9 cellular contexts compared by ENCODE assay signal in genomic region chr20:44208770-44209169, GRCh38. TPM values are rescaled to one million over a fixed set of nuclear protein-coding genes. Genes with fewer than 3 reads are reported as not detected.
DNase-seq lines count a peak whose midpoint lies in the region; ATAC-seq and TF ChIP-seq lines count a peak whose summit lies in the region.
"Had no signal": no experiment of that assay in that cellular context is flagged by ENCODE, and none has a peak within 500 bp of the region (broad histone marks: within the 10 kb centered on the region; RNA-seq: fewer than 3 reads in every experiment).

No MANE protein-coding gene starts in this region.

- H4K20me1 ChIP-seq in GM23248 (ENCODE audit: insufficient read depth) (no peaks in the 10 kb centered on the region), fibroblast of lung (ENCODE audit: control insufficient read depth, extremely low read depth, insufficient read depth, low read length) (no peaks in the 10 kb centered on the region)

- H3K36me3 ChIP-seq in GM23248 (ENCODE audit: low read depth) (peaks cover 9% of the 10 kb centered on the region; the same call in 1 of the 2 replicates), SJSA1 (peaks cover 28% of the 10 kb centered on the region), fibroblast of lung (ENCODE audit: control insufficient read depth, insufficient read depth, low read length) (no peaks in the 10 kb centered on the region), skeletal muscle satellite cell (ENCODE audit: insufficient read depth, low read length) (peaks cover 15% of the 10 kb centered on the region)

- H3K4me1 ChIP-seq in GM23248 (ENCODE audit: insufficient read depth) = peaks cover 47% of the 10 kb centered on the region
- peaks cover 52% of the 10 kb centered on the region for H3K4me1 ChIP-seq in SJSA1 (replicated peaks)
- peaks cover 8% of the 10 kb centered on the region for H3K4me1 ChIP-seq in fibroblast of lung (ENCODE audit: control insufficient read depth, extremely low read depth, insufficient read depth, low read length)
- H3K4me1 ChIP-seq in skeletal muscle satellite cell (ENCODE audit: control insufficient read depth, insufficient read depth, low read length) = peaks cover 42% of the 10 kb centered on the region

- no peak for ATAC-seq in HG03521 (IDR thresholded peaks at IDR 0.05; ENCODE audit: unreplicated experiment)
- no peak for ATAC-seq in HG02610 (IDR thresholded peaks at IDR 0.05; ENCODE audit: unreplicated experiment)

- H3K9me2 ChIP-seq in GM23248 (ENCODE audit: insufficient read depth) = no peaks in the 10 kb centered on the region

- H3K4me3 Mint-ChIP-seq in endothelial cell (ENCODE audit: unreplicated experiment) = no peak overlapping the region

- in situ Hi-C loops in GM23248 (cut with MboI) = loop anchor here (25.0 kb wide), 1 partner anchor 404 kb away; no protein-coding TSS in a partner anchor

- peak overlapping the region; percentile 97 for H3K9ac ChIP-seq in GM23248
- H3K9ac ChIP-seq in fibroblast of lung (ENCODE audit: insufficient read depth, low read length) = no peak overlapping the region
- peak overlapping the region; percentile 95 for H3K9ac ChIP-seq in skeletal muscle satellite cell (ENCODE audit: low read depth, low read length)

- H3K4me3 ChIP-seq in GM23248 (peak overlapping the region; percentile 97), SJSA1 (peak overlapping the region; percentile 89), fibroblast of lung (replicated peaks in 1 of 4; ENCODE audit: control extremely low read depth in 1 of 4, insufficient read depth in 1 of 4, low read depth in 3 of 4, low read length in 4 of 4) (peak overlapping the region; percentile 86 to 96 (median 94)), skeletal muscle satellite cell (ENCODE audit: low read length) (peak overlapping the region; percentile 88)

- peak overlapping the region; percentile 99 for H3K4me2 ChIP-seq in GM23248 (ENCODE audit: unreplicated experiment)
- H3K4me2 ChIP-seq in fibroblast of lung (ENCODE audit: extremely low read depth, insufficient read depth, low read length) = peak overlapping the region; percentile 92
- H3K4me2 ChIP-seq in skeletal muscle satellite cell (ENCODE audit: low read length) = peak overlapping the region; percentile 90

- H3K36me3 Mint-ChIP-seq in endothelial cell (ENCODE audit: low read depth, unreplicated experiment) = peaks cover 9% of the 10 kb centered on the region

- H3K27me3 ChIP-seq in GM23248 (replicated peaks; ENCODE audit: insufficient read depth) (no peaks in the 10 kb centered on the region), SJSA1 (replicated peaks) (no peaks in the 10 kb centered on the region), fibroblast of lung (ENCODE audit: control insufficient read depth, insufficient read depth, low read length) (no peaks in the 10 kb centered on the region), skeletal muscle satellite cell (ENCODE audit: control insufficient read depth, insufficient read depth, low read length) (no peaks in the 10 kb centered on the region)

- WGBS in GM23248 (ENCODE audit: low coverage in 1 of 2, low lambda C conversion rate in 2 of 2, missing lambda C conversion rate in 2 of 2), 2 experiments = 19 to 21% methylated on average over 7 of the region's 7 CpGs

- H3K27me3 Mint-ChIP-seq in endothelial cell (ENCODE audit: unreplicated experiment) = peaks cover 11% of the 10 kb centered on the region

- peak in 1 of 2 donors; percentile 10 for TF ChIP-seq CTCF in fibroblast of lung (conservative IDR thresholded peaks at IDR 0.05 in 1 of 2, IDR thresholded peaks at IDR 0.05 in 1 of 2; ENCODE audit: low read depth in 1 of 2, low read length in 2 of 2)
- no peak for TF ChIP-seq CTCF in endothelial cell (IDR thresholded peaks at IDR 0.05; ENCODE audit: unreplicated experiment)

- H3K9me3 Mint-ChIP-seq in endothelial cell (ENCODE audit: unreplicated experiment) = no peaks in the 10 kb centered on the region

- DNase-seq in GM23248 (peak; percentile 61), SJSA1 (ENCODE audit: low read depth in 1 of 2, low spot score in 2 of 2) (peak in 1 of 2 experiments; percentile 35), fibroblast of lung (ENCODE audit: low read depth in 2 of 2) (peak; percentile 46 to 52), NCI-H1048 (lab: John Stamatoyannopoulos, UW) (no peak), endothelial cell (ENCODE audit: low spot score) (no peak)
- DNase-seq: central memory CD4-positive, alpha-beta T cell had no signal

- H3K27ac ChIP-seq in GM23248 = peak overlapping the region; percentile 92
- H3K27ac ChIP-seq in SJSA1 = peak overlapping the region; percentile 81; the same call in 1 of the 2 replicates
- H3K27ac ChIP-seq in fibroblast of lung (ENCODE audit: insufficient read depth, low read length) = peak overlapping the region; percentile 95

- H2AFZ ChIP-seq in GM23248 = no peak overlapping the region
- no peak overlapping the region for H2AFZ ChIP-seq in fibroblast of lung (ENCODE audit: low read length)

- H3K9me3 ChIP-seq in GM23248 (ENCODE audit: low read depth) = no peaks in the 10 kb centered on the region
- H3K9me3 ChIP-seq in SJSA1 (replicated peaks) = no peaks in the 10 kb centered on the region
- no peaks in the 10 kb centered on the region for H3K9me3 ChIP-seq in fibroblast of lung (ENCODE audit: control insufficient read depth, insufficient read depth, low read depth, low read length)
- H3K9me3 ChIP-seq in skeletal muscle satellite cell (replicated peaks; ENCODE audit: low read length) = no peaks in the 10 kb centered on the region

- H3K79me2 ChIP-seq in GM23248 (ENCODE audit: insufficient read depth) (peaks cover 81% of the 10 kb centered on the region), fibroblast of lung (ENCODE audit: control insufficient read depth, insufficient read depth, low read length) (peaks cover 55% of the 10 kb centered on the region)

- H3K4me1 Mint-ChIP-seq in endothelial cell (ENCODE audit: unreplicated experiment) = peaks cover 30% of the 10 kb centered on the region

- peaks cover 46% of the 10 kb centered on the region for H3F3A ChIP-seq in GM23248 (ENCODE audit: insufficient read depth)

- no peak overlapping the region for H3K27ac Mint-ChIP-seq in endothelial cell (ENCODE audit: unreplicated experiment)

RNA-seq across cellular contexts. Expression of gene OSER1, which starts 1.8 kb away (rescaled TPM):
- 29.5 and 36.2 TPM in 2 replicates for total RNA-seq in GM23248 (2014; rRNA removed; shearing (Covaris generic))
- polyA plus RNA-seq in GM23248 (2016; fragmentation: Nextera tagmentation; extraction: Ambion mirVana) (43.8 and 45.1 TPM in 2 replicates), fibroblast of lung (50.9 and 53.5 TPM in 2 replicates)
- total RNA-seq in SJSA1 (2014; rRNA removed; shearing (Covaris generic)) = 33.8 and 58.7 TPM in 2 replicates
- total RNA-seq in fibroblast of lung (63.2 and 73.2 TPM in 2 replicates), endothelial cell (ENCODE audit: unreplicated experiment) (28.2 TPM)
- polyA plus RNA-seq in fibroblast of lung (2012) = 31.9 and 33.9 TPM in 2 replicates
- polyA minus RNA-seq in fibroblast of lung (ENCODE audit: low replicate concordance) = 22.1 and 49.4 TPM in 2 replicates
- total RNA-seq in skeletal muscle satellite cell (2012; rRNA removed) = 34.7 and 35.2 TPM in 2 replicates

RNA-seq across cellular contexts. Expression of gene JPH2, which starts 21.8 kb away (rescaled TPM):
- 7.8 and 9.7 TPM in 2 replicates for total RNA-seq in GM23248 (2014; rRNA removed; shearing (Covaris generic))
- polyA plus RNA-seq in GM23248 (2016; fragmentation: Nextera tagmentation; extraction: Ambion mirVana) (1.6 and 1.8 TPM in 2 replicates), fibroblast of lung (0.51 and 4.9 TPM in 2 replicates)
- total RNA-seq in SJSA1 (2014; rRNA removed; shearing (Covaris generic)) = 19.1 and 21.7 TPM in 2 replicates
- total RNA-seq in fibroblast of lung (0.51 and 0.66 TPM in 2 replicates), endothelial cell (ENCODE audit: unreplicated experiment) (0.80 TPM)
- polyA plus RNA-seq in fibroblast of lung (2012) = 0.62 and 6.6 TPM in 2 replicates
- polyA minus RNA-seq in fibroblast of lung (ENCODE audit: low replicate concordance) = 0.56 and 8.0 TPM in 2 replicates
- total RNA-seq in skeletal muscle satellite cell (2012; rRNA removed) = under 0.01 and 5.9 TPM in 2 replicates

RNA-seq across cellular contexts. Expression of gene GDAP1L1, which starts 38.3 kb away (rescaled TPM):
- not detected in 2 replicates for total RNA-seq in GM23248 (2014; rRNA removed; shearing (Covaris generic))
- polyA plus RNA-seq in GM23248 (2016; fragmentation: Nextera tagmentation; extraction: Ambion mirVana) = not detected in 2 replicates
- not detected in 2 replicates for total RNA-seq in SJSA1 (2014; rRNA removed; shearing (Covaris generic))
- total RNA-seq in fibroblast of lung = not detected in 2 replicates
- not detected in 2 replicates for polyA plus RNA-seq in fibroblast of lung
- not detected in 2 replicates for polyA plus RNA-seq in fibroblast of lung (2012)
- polyA minus RNA-seq in fibroblast of lung (ENCODE audit: low replicate concordance) = not detected in 2 replicates
- not detected in 2 replicates for total RNA-seq in skeletal muscle satellite cell (2012; rRNA removed)
- total RNA-seq in endothelial cell (ENCODE audit: unreplicated experiment) = 1.7 TPM

Comparison
In these comparisons a context has a peak if more than half of its experiments do, and no peak if none do; other contexts are left out.
1. DNase-seq: peak in GM23248 (single experiment) and fibroblast of lung (2 of 2); none in NCI-H1048 (single experiment) and endothelial cell (single experiment).
2. Peak in every context shown above with its lines, with median percentiles within 50 percentile points of each other: H3K27ac ChIP-seq, H3K4me2 ChIP-seq and H3K4me3 ChIP-seq.